1 cellular context compared by ENCODE assay signal in the genomic region with DNA sequence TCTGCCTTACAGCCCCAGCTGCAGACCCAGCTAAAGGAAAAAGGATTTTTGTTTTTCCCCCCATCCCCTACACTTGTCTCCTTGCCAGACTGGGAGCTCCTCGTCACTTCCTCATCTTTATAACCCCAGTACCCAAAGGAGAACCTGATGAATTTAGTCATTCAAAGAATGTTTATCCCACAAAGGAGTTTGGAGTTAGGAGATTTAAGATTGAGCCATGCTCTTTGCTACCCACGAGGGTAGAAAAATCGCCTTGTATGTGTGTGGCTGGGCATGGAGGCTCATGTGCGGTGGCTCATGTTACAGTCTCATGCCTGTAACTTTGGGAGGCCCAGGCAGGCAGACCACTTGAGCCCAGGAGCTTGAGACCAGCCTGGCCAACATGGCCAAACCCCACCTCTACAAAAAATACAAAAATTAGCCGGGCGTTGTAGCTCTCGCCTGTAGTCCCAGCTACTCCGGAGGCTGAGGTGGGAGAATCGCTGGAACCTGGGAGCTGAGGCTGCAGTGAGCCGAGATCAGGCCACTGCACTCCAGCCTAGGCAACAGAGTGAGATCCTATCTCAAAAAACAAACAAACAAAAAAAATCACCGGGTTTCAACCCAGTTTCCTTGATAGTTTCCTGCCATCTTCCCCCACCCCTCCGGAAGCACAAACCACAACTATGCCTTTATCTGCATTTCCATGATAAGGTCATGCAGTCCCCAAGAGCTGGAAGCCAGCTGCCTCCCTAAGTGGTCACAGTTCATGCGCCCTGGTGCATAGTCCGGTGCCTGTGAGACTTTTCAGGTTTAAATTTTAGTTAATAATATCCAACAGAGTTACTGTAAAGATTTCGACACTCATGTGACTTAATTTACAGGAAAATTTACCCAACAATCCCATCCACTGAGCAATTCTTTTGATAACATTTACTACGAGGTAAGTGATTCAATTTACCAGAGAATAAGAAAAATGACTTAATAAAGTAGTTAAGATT.
TF ChIP-seq lines count a peak whose summit lies in the region.

No MANE protein-coding gene starts in this region.

TF ChIP-seq in K562, 482 proteins besides CTCF, POLR2A, EP300 and RAD21 (continues in another document):
- TF ChIP-seq ETV6 (IDR thresholded peaks at IDR 0.05; ENCODE audit: borderline replicate concordance in 1 of 2, low read depth in 2 of 2, low read length in 1 of 2) (peak; percentile 89 to 96; a peak in 3 of 4 replicates), ETV6 (CRISPR knock-in tag; IDR thresholded peaks at IDR 0.05; ENCODE audit: borderline replicate concordance) (no peak), ZNF586 (CRISPR knock-in tag; conservative IDR thresholded peaks at IDR 0.05) (no peak), HNRNPLL (IDR thresholded peaks at IDR 0.05; ENCODE audit: low read depth, low read length, poor library complexity, severe bottlenecking) (no peak), LEF1 (IDR thresholded peaks at IDR 0.05) (peak; percentile 51), CBFA2T2 (conservative IDR thresholded peaks at IDR 0.05) (peak; percentile 71), ZBTB8A (IDR thresholded peaks at IDR 0.05; ENCODE audit: partially characterized antibody) (no peak), ZNF436 (CRISPR knock-in tag; IDR thresholded peaks at IDR 0.05) (no peak), GABPB1 (CRISPR knock-in tag; IDR thresholded peaks at IDR 0.05) (peak; percentile 49; the same call in 1 of the 2 replicates), KLF13 (tag; IDR thresholded peaks at IDR 0.05; ENCODE audit: borderline replicate concordance, low read depth) (no peak), ZNF507 (tag; conservative IDR thresholded peaks at IDR 0.05) (no peak), NR2C1 (IDR thresholded peaks at IDR 0.05) (peak; percentile 77; the same call in 1 of the 2 replicates), NR2C1 (tag; IDR thresholded peaks at IDR 0.05) (peak; percentile 82), BCOR (IDR thresholded peaks at IDR 0.05) (0 out of 2 replicates have a peak, but pooled peaks have one; percentile 15), EGR1 (conservative IDR thresholded peaks at IDR 0.05) (no peak), STAT5A (IDR thresholded peaks at IDR 0.05; ENCODE audit: borderline replicate concordance, low read length) (peak; percentile 10; the same call in 1 of the 2 replicates), FOSL1 (tag; conservative IDR thresholded peaks at IDR 0.05) (no peak; the same call in 1 of the 2 replicates), ARNT (IDR thresholded peaks at IDR 0.05) (peak in 1 of 2 experiments; percentile 37; a peak in 2 of 4 replicates), TBP (optimal IDR thresholded peaks at IDR 0.05; ENCODE audit: low read depth, low read length) (peak; percentile 40), ZNF41 (CRISPR knock-in tag; conservative IDR thresholded peaks at IDR 0.05) (no peak), ARID1B (IDR thresholded peaks at IDR 0.05) (peak; percentile 89), ZNF384 (IDR thresholded peaks at IDR 0.05; ENCODE audit: low read depth, low read length) (peak; percentile 64), NRF1 (conservative IDR thresholded peaks at IDR 0.05 in 1 of 2, IDR thresholded peaks at IDR 0.05 in 1 of 2) (peak in 1 of 2 experiments; percentile 28; a peak in 1 of 4 replicates), ETV5 (CRISPR knock-in tag; IDR thresholded peaks at IDR 0.05; ENCODE audit: low read depth) (peak; percentile 81), NCOR1 (IDR thresholded peaks at IDR 0.05) (peak; percentile 56; the same call in 1 of the 2 replicates), CBFA2T3 (IDR thresholded peaks at IDR 0.05) (peak; percentile 86), KAT7 (CRISPR knock-in tag; IDR thresholded peaks at IDR 0.05; ENCODE audit: borderline replicate concordance) (no peak), SRF (CRISPR knock-in tag; IDR thresholded peaks at IDR 0.05) (peak in 1 of 2 experiments; percentile 83; a peak in 1 of 4 replicates), CHD1 (IDR thresholded peaks at IDR 0.05; ENCODE audit: low read length) (no peak), FOXA3 (CRISPR knock-in tag; conservative IDR thresholded peaks at IDR 0.05 in 1 of 2, IDR thresholded peaks at IDR 0.05 in 1 of 2) (peak in 1 of 2 experiments; percentile 56; a peak in 2 of 4 replicates), SPI1 (IDR thresholded peaks at IDR 0.05; ENCODE audit: borderline replicate concordance, low read depth, low read length) (peak; percentile 76), TRIM24 (IDR thresholded peaks at IDR 0.05) (peak in 1 of 2 experiments; percentile 43; a peak in 2 of 4 replicates), GABPB2 (CRISPR knock-in tag; conservative IDR thresholded peaks at IDR 0.05) (no peak), NBN (IDR thresholded peaks at IDR 0.05; ENCODE audit: low read depth) (peak; percentile 24; the same call in 1 of the 2 replicates), CXXC5 (CRISPR knock-in tag; IDR thresholded peaks at IDR 0.05) (0 out of 2 replicates have a peak, but pooled peaks have one; percentile 36), CREM (IDR thresholded peaks at IDR 0.05; ENCODE audit: low read depth) (peak; percentile 69)
- TF ChIP-seq, protein P1, sequence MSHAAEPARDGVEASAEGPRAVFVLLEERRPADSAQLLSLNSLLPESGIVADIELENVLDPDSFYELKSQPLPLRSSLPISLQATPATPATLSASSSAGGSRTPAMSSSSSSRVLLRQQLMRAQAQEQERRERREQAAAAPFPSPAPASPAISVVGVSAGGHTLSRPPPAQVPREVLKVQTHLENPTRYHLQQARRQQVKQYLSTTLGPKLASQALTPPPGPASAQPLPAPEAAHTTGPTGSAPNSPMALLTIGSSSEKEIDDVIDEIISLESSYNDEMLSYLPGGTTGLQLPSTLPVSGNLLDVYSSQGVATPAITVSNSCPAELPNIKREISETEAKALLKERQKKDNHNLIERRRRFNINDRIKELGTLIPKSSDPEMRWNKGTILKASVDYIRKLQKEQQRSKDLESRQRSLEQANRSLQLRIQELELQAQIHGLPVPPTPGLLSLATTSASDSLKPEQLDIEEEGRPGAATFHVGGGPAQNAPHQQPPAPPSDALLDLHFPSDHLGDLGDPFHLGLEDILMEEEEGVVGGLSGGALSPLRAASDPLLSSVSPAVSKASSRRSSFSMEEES (CRISPR knock-in tag; IDR thresholded peaks at IDR 0.05) = no peak
- TF ChIP-seq, protein P2, sequence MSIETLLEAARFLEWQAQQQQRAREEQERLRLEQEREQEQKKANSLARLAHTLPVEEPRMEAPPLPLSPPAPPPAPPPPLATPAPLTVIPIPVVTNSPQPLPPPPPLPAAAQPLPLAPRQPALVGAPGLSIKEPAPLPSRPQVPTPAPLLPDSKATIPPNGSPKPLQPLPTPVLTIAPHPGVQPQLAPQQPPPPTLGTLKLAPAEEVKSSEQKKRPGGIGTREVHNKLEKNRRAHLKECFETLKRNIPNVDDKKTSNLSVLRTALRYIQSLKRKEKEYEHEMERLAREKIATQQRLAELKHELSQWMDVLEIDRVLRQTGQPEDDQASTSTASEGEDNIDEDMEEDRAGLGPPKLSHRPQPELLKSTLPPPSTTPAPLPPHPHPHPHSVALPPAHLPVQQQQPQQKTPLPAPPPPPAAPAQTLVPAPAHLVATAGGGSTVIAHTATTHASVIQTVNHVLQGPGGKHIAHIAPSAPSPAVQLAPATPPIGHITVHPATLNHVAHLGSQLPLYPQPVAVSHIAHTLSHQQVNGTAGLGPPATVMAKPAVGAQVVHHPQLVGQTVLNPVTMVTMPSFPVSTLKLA (conservative IDR thresholded peaks at IDR 0.05) = peak in 1 of 2 experiments; percentile 43; a peak in 1 of 4 replicates
- TF ChIP-seq, protein P3, sequence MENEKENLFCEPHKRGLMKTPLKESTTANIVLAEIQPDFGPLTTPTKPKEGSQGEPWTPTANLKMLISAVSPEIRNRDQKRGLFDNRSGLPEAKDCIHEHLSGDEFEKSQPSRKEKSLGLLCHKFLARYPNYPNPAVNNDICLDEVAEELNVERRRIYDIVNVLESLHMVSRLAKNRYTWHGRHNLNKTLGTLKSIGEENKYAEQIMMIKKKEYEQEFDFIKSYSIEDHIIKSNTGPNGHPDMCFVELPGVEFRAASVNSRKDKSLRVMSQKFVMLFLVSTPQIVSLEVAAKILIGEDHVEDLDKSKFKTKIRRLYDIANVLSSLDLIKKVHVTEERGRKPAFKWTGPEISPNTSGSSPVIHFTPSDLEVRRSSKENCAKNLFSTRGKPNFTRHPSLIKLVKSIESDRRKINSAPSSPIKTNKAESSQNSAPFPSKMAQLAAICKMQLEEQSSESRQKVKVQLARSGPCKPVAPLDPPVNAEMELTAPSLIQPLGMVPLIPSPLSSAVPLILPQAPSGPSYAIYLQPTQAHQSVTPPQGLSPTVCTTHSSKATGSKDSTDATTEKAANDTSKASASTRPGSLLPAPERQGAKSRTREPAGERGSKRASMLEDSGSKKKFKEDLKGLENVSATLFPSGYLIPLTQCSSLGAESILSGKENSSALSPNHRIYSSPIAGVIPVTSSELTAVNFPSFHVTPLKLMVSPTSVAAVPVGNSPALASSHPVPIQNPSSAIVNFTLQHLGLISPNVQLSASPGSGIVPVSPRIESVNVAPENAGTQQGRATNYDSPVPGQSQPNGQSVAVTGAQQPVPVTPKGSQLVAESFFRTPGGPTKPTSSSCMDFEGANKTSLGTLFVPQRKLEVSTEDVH (IDR thresholded peaks at IDR 0.05; ENCODE audit: low read depth, partially characterized antibody) = no peak
- TF ChIP-seq, protein P4, sequence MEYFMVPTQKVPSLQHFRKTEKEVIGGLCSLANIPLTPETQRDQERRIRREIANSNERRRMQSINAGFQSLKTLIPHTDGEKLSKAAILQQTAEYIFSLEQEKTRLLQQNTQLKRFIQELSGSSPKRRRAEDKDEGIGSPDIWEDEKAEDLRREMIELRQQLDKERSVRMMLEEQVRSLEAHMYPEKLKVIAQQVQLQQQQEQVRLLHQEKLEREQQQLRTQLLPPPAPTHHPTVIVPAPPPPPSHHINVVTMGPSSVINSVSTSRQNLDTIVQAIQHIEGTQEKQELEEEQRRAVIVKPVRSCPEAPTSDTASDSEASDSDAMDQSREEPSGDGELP (CRISPR knock-in tag; IDR thresholded peaks at IDR 0.05; ENCODE audit: borderline replicate concordance) = peak; percentile 55; the same call in 1 of the 2 replicates
- TF ChIP-seq, protein P5, sequence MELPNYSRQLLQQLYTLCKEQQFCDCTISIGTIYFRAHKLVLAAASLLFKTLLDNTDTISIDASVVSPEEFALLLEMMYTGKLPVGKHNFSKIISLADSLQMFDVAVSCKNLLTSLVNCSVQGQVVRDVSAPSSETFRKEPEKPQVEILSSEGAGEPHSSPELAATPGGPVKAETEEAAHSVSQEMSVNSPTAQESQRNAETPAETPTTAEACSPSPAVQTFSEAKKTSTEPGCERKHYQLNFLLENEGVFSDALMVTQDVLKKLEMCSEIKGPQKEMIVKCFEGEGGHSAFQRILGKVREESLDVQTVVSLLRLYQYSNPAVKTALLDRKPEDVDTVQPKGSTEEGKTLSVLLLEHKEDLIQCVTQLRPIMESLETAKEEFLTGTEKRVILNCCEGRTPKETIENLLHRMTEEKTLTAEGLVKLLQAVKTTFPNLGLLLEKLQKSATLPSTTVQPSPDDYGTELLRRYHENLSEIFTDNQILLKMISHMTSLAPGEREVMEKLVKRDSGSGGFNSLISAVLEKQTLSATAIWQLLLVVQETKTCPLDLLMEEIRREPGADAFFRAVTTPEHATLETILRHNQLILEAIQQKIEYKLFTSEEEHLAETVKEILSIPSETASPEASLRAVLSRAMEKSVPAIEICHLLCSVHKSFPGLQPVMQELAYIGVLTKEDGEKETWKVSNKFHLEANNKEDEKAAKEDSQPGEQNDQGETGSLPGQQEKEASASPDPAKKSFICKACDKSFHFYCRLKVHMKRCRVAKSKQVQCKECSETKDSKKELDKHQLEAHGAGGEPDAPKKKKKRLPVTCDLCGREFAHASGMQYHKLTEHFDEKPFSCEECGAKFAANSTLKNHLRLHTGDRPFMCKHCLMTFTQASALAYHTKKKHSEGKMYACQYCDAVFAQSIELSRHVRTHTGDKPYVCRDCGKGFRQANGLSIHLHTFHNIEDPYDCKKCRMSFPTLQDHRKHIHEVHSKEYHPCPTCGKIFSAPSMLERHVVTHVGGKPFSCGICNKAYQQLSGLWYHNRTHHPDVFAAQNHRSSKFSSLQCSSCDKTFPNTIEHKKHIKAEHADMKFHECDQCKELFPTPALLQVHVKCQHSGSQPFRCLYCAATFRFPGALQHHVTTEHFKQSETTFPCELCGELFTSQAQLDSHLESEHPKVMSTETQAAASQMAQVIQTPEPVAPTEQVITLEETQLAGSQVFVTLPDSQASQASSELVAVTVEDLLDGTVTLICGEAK (IDR thresholded peaks at IDR 0.05) = peak; percentile 57
- TF ChIP-seq, protein P5 (CRISPR knock-in tag; IDR thresholded peaks at IDR 0.05) = no peak
- TF ChIP-seq, protein P6, sequence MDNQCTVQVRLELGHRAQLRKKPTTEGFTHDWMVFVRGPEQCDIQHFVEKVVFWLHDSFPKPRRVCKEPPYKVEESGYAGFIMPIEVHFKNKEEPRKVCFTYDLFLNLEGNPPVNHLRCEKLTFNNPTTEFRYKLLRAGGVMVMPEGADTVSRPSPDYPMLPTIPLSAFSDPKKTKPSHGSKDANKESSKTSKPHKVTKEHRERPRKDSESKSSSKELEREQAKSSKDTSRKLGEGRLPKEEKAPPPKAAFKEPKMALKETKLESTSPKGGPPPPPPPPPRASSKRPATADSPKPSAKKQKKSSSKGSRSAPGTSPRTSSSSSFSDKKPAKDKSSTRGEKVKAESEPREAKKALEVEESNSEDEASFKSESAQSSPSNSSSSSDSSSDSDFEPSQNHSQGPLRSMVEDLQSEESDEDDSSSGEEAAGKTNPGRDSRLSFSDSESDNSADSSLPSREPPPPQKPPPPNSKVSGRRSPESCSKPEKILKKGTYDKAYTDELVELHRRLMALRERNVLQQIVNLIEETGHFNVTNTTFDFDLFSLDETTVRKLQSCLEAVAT (IDR thresholded peaks at IDR 0.05) = 0 out of 4 replicates have a peak, but pooled peaks of 1 of the 2 experiments have one; percentile 15
